In genomic region chr1:200912737-200913407, GRCh38 we compare ENCODE assay signal across 2 cellular contexts.
A peak's percentile ranks its signal among the peaks of the same experiment; 100 is the strongest.
TF ChIP-seq lines count a peak whose summit lies in the region.

No MANE protein-coding gene starts in this region.

TF ChIP-seq in HepG2, 621 proteins besides CTCF, POLR2A, EP300 and RAD21:
- TF ChIP-seq PRDM4 (CRISPR knock-in tag; IDR thresholded peaks at IDR 0.05; ENCODE audit: borderline replicate concordance) (no peak), MYC (CRISPR knock-in tag; IDR thresholded peaks at IDR 0.05; ENCODE audit: borderline replicate concordance) (no peak), AGO2 (optimal IDR thresholded peaks at IDR 0.05; ENCODE audit: low read depth, low read length) (peak; percentile 18), ERF (CRISPR knock-in tag; IDR thresholded peaks at IDR 0.05) (no peak)

TF ChIP-seq in GM12891, 5 proteins besides CTCF, POLR2A, EP300 and RAD21:
- TF ChIP-seq PAX5 (IDR thresholded peaks at IDR 0.05; ENCODE audit: insufficient read depth, low read length, severe bottlenecking) (no peak), SPI1 (IDR thresholded peaks at IDR 0.05; ENCODE audit: low read depth, low read length) (no peak), TAF1 (IDR thresholded peaks at IDR 0.05; ENCODE audit: low read depth, low read length) (no peak), POU2F2 (IDR thresholded peaks at IDR 0.05; ENCODE audit: low read depth, low read length) (no peak), POLR2AphosphoS5 (IDR thresholded peaks at IDR 0.05; ENCODE audit: low read depth, low read length) (no peak)
